19 cellular contexts compared by ENCODE assay signal in the genomic region with DNA sequence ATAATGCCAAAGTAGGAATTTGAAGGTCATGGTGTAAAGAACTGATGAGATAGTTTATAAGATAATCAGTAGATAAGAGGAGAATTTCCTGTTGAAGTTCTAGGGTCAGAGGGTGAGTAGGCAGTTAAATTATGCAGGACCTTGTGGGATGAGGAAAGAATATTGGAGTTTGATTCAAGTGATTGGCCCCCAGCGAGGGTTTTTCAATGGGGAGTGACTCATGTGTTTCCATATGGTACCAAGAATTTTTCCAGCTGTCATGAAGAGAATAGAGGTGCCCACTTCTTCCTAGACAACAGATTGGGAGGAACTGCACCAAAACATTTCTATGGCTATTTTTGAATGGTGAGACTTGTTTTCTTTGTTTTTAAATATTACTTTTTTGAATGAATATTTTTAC.
A peak's percentile ranks its signal among the peaks of the same experiment; 100 is the strongest.
DNase-seq lines count a peak whose midpoint lies in the region; ATAC-seq and TF ChIP-seq lines count a peak whose summit lies in the region.
"Had no signal": no experiment of that assay in that cellular context is flagged by ENCODE, and none has a peak within 500 bp of the region (broad histone marks: within the 10 kb centered on the region; RNA-seq: fewer than 3 reads in every experiment).

No MANE protein-coding gene starts in this region.

- TF ChIP-seq CTCF in fibroblast of villous mesenchyme (IDR thresholded peaks at IDR 0.05; ENCODE audit: insufficient read depth, low read depth, low read length), result no peak

- ATAC-seq in HG03097 (IDR thresholded peaks at IDR 0.05; ENCODE audit: low FRiP score, unreplicated experiment) (no peak), GM21717 (IDR thresholded peaks at IDR 0.05; ENCODE audit: unreplicated experiment) (no peak), HG02870 (IDR thresholded peaks at IDR 0.05; ENCODE audit: unreplicated experiment) (no peak)
- ATAC-seq: activated CD4-positive, CD25-positive, alpha-beta regulatory T cell treated with anti-CD3 and anti-CD28 coated beads, Interleukin-2, amount 50 U/mL, for 24 hours; activated CD8-positive, alpha-beta T cell treated with anti-CD3 and anti-CD28 coated beads, Interleukin-2, amount 10 ng/mL, durations not matched to agents 7 days and 5 days; stimulated activated effector memory CD8-positive, alpha-beta T cell treated with anti-CD3 and anti-CD28 coated beads, Interleukin-12 subunit alpha, Interleukin-12 subunit beta, amount 100 ng/mL, for 72 hours had no signal

- no peak overlapping the region for H3K4me3 ChIP-seq in fibroblast of villous mesenchyme (ENCODE audit: low read depth, low read length)
- H3K4me3 ChIP-seq: skin epidermis, vagina had no signal

- peak; percentile 76 for DNase-seq in DMS 273 treated with DMSO at 0.1 percent for 48 hours (lab: John Stamatoyannopoulos, UW)
- peak; percentile 49 for DNase-seq in HS-27A (ENCODE audit: low read depth)
- peak; percentile 6 for DNase-seq in amniotic epithelial cell (ENCODE audit: low read depth)
- peak; percentile 15 for DNase-seq in fibroblast of villous mesenchyme (ENCODE audit: low read depth)
- no peak for DNase-seq in cortex of kidney (lab: John Stamatoyannopoulos, UW)
- DNase-seq: activated CD8-positive, alpha-beta T cell treated with anti-CD3 and anti-CD28 coated beads, Interleukin-2, amount 10 ng/mL, durations not matched to agents 7 days and 5 days; GF-D8; kidney; mammary epithelial cell; NCI-H748 treated with DMSO at 0.1 percent for 48 hours; nucleus accumbens; stimulated activated CD4-positive, alpha-beta T cell treated with anti-CD3 and anti-CD28 coated beads, Interleukin-1b, Interleukin-23, amount 100 ng/mL, for 48 hours had no signal
